Comparison of ENCODE assay signal across 16 cellular contexts in the genomic region with DNA sequence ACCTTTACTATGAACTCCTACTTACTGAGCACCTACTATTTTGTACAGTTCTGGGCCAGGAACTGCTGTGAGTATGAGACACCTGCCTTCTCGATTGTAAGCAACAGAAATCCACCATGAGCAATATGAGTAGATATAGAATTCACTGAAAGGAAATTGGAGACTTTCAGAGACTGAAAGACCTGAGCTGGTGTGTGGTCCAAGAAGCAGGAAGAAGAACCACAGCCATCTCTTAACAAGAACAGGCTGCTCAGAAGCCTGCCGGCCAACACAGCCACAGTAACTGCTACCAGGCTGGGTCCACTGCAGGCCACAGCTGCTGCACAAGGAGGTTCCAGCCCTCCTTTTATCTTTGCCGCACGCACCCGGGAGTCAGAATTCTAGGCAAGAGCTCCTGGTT. TPM values are rescaled to one million over a fixed set of nuclear protein-coding genes. Genes with fewer than 3 reads are reported as not detected.
DNase-seq lines count a peak whose midpoint lies in the region; ATAC-seq and TF ChIP-seq lines count a peak whose summit lies in the region.
"Had no signal": no experiment of that assay in that cellular context is flagged by ENCODE, and none has a peak within 500 bp of the region (broad histone marks: within the 10 kb centered on the region; RNA-seq: fewer than 3 reads in every experiment).

No MANE protein-coding gene starts in this region.

- H3K36me3 ChIP-seq in Caco-2 (ENCODE audit: control insufficient read depth, insufficient read depth, low read length) (no peaks in the 10 kb centered on the region), endodermal cell (ENCODE audit: control insufficient read depth, insufficient read depth, low read length) (no peaks in the 10 kb centered on the region), left ventricle myocardium inferior (no peaks in the 10 kb centered on the region)
- H3K36me3 ChIP-seq: BE2C, HAP-1 had no signal

- DNase-seq in activated CD8-positive, alpha-beta memory T cell treated with anti-CD3 and anti-CD28 coated beads, Interleukin-2, amount 10 ng/mL, durations not matched to agents 7 days and 5 days = no peak
- DNase-seq in activated CD8-positive, alpha-beta memory T cell treated with anti-CD3 and anti-CD28 coated beads, Interleukin-2, amount 50 U/mL, for 4 hours = no peak
- DNase-seq in Caco-2 (no peak), endodermal cell (peak; percentile 26), left ventricle myocardium inferior (no peak), epidermal melanocyte (ENCODE audit: insufficient read length, low spot score) (no peak)
- DNase-seq: BE2C; C1 segment of cervical spinal cord; CD4-positive, CD25-positive, alpha-beta regulatory T cell; DMS153; DMS79; GDM1; GM23248 had no signal

- intact Hi-C loops in Caco-2 (cut with micrococcal nuclease; ENCODE audit: unreplicated experiment) = no loop called here
- intact Hi-C loops in left ventricle myocardium inferior (cut with micrococcal nuclease) = no loop called here

- WGBS in endodermal cell (ENCODE audit: insufficient coverage in 1 of 2, insufficient read length in 1 of 2), 2 experiments = 89 to 94% methylated on average over 3 to 5 of the region's 5 CpGs

- H3K4me1 ChIP-seq in Caco-2 = peaks cover 38% of the 10 kb centered on the region
- no peaks in the 10 kb centered on the region for H3K4me1 ChIP-seq in endodermal cell (ENCODE audit: control insufficient read depth, insufficient read depth, low read length)
- H3K4me1 ChIP-seq in left ventricle myocardium inferior = no peaks in the 10 kb centered on the region
- H3K4me1 ChIP-seq: BE2C, HAP-1 had no signal

- H3K4me3 ChIP-seq in Caco-2 (ENCODE audit: low read depth, low read length) = no peak overlapping the region
- no peak overlapping the region for H3K4me3 ChIP-seq in endodermal cell (ENCODE audit: low read length)
- H3K4me3 ChIP-seq in left ventricle myocardium inferior = no peak overlapping the region
- H3K4me3 ChIP-seq: GM23248, HAP-1 had no signal

- H3K27me3 ChIP-seq in Caco-2 (replicated peaks; ENCODE audit: control insufficient read depth, insufficient read depth, low read length) (no peaks in the 10 kb centered on the region), endodermal cell (ENCODE audit: control insufficient read depth, insufficient read depth, low read length, poor library complexity, severe bottlenecking) (no peaks in the 10 kb centered on the region), left ventricle myocardium inferior (ENCODE audit: low read depth) (no peaks in the 10 kb centered on the region)
- H3K27me3 ChIP-seq: BE2C had no signal

- peaks cover 11% of the 10 kb centered on the region for H3K27me3 Mint-ChIP-seq in activated CD8-positive, alpha-beta memory T cell treated with anti-CD3 and anti-CD28 coated beads, Interleukin-2, amount 10 ng/mL, durations not matched to agents 7 days and 5 days
- H3K27me3 Mint-ChIP-seq in Caco-2 (ENCODE audit: insufficient read depth, unreplicated experiment) (no peaks in the 10 kb centered on the region), endodermal cell (ENCODE audit: insufficient read depth) (peaks cover 2% of the 10 kb centered on the region)

- H3K27ac ChIP-seq in VCaP (peak overlapping the region; percentile 77; the same call in 1 of the 2 replicates), endodermal cell (ENCODE audit: low read depth, low read length) (no peak overlapping the region), left ventricle myocardium inferior (replicated peaks) (no peak overlapping the region)
- H3K27ac ChIP-seq: GM23248 had no signal

- TF ChIP-seq CTCF in Caco-2 (IDR thresholded peaks at IDR 0.05; ENCODE audit: insufficient read depth in 1 of 2, low read depth in 1 of 2, low read length in 1 of 2, severe bottlenecking in 1 of 2, unreplicated experiment in 1 of 2) (no peak), VCaP (conservative IDR thresholded peaks at IDR 0.05) (no peak), endodermal cell (conservative IDR thresholded peaks at IDR 0.05) (no peak), left ventricle myocardium inferior (IDR thresholded peaks at IDR 0.05; ENCODE audit: borderline replicate concordance) (no peak)

- H3K36me3 Mint-ChIP-seq in activated CD8-positive, alpha-beta memory T cell treated with anti-CD3 and anti-CD28 coated beads, Interleukin-2, amount 10 ng/mL, durations not matched to agents 7 days and 5 days = no peaks in the 10 kb centered on the region
- peaks cover 9% of the 10 kb centered on the region for H3K36me3 Mint-ChIP-seq in Caco-2 (ENCODE audit: insufficient read depth, unreplicated experiment)
- H3K36me3 Mint-ChIP-seq in endodermal cell (ENCODE audit: low read depth) = no peaks in the 10 kb centered on the region
- H3K36me3 Mint-ChIP-seq: CD4-positive, CD25-positive, alpha-beta regulatory T cell had no signal

- no peak overlapping the region for H3K9ac ChIP-seq in endodermal cell (ENCODE audit: extremely low read depth, low read length, poor library complexity, severe bottlenecking)
- H3K9ac ChIP-seq: GM23248 had no signal

- peak; percentile 58 for ATAC-seq in activated CD8-positive, alpha-beta memory T cell treated with anti-CD3 and anti-CD28 coated beads, Interleukin-2, amount 10 ng/mL, durations not matched to agents 7 days and 5 days
- ATAC-seq: HepG2 had no signal

- H3K4me3 Mint-ChIP-seq in activated CD8-positive, alpha-beta memory T cell treated with anti-CD3 and anti-CD28 coated beads, Interleukin-2, amount 10 ng/mL, durations not matched to agents 7 days and 5 days = no peak overlapping the region
- H3K4me3 Mint-ChIP-seq in Caco-2 (ENCODE audit: unreplicated experiment) (no peak overlapping the region), endodermal cell (no peak overlapping the region)
- H3K4me3 Mint-ChIP-seq: CD4-positive, CD25-positive, alpha-beta regulatory T cell had no signal

- peaks cover 9% of the 10 kb centered on the region for H3K4me1 Mint-ChIP-seq in activated CD8-positive, alpha-beta memory T cell treated with anti-CD3 and anti-CD28 coated beads, Interleukin-2, amount 10 ng/mL, durations not matched to agents 7 days and 5 days
- peaks cover 24% of the 10 kb centered on the region for H3K4me1 Mint-ChIP-seq in Caco-2 (ENCODE audit: low read depth, unreplicated experiment)
- H3K4me1 Mint-ChIP-seq in endodermal cell = no peaks in the 10 kb centered on the region

- H3K9me3 Mint-ChIP-seq in activated CD8-positive, alpha-beta memory T cell treated with anti-CD3 and anti-CD28 coated beads, Interleukin-2, amount 10 ng/mL, durations not matched to agents 7 days and 5 days (ENCODE audit: low read depth) = no peaks in the 10 kb centered on the region
- H3K9me3 Mint-ChIP-seq in Caco-2 (ENCODE audit: unreplicated experiment) (peaks cover 11% of the 10 kb centered on the region), endodermal cell (no peaks in the 10 kb centered on the region)

- no peaks in the 10 kb centered on the region; the same call in 1 of the 2 replicates for H3K9me3 ChIP-seq in Caco-2
- H3K9me3 ChIP-seq in endodermal cell (ENCODE audit: control insufficient read depth, low read length) = no peaks in the 10 kb centered on the region
- no peaks in the 10 kb centered on the region for H3K9me3 ChIP-seq in left ventricle myocardium inferior (replicated peaks)
- H3K9me3 ChIP-seq: BE2C, HAP-1 had no signal

- POLR2A ChIA-PET in Caco-2 (lab: Charles Lee) = interaction anchor here (0.9 kb wide), 1 partner anchor 22 kb away, joined by 4 read pairs; no protein-coding TSS in a partner anchor

- BruUV-seq in Caco-2 (replicated peaks; lab: Mats Ljungman, UMichigan) = no TSS peak

- CTCF ChIA-PET in activated CD8-positive, alpha-beta memory T cell treated with anti-CD3 and anti-CD28 coated beads, Interleukin-2, amount 10 ng/mL, durations not matched to agents 7 days and 5 days (lab: Charles Lee) = interaction anchor here (0.7 to 2.0 kb wide), 2 partner anchors 10 to 35 kb away, joined by 3 to 5 read pairs; no protein-coding TSS in a partner anchor
- CTCF ChIA-PET in Caco-2 (lab: Charles Lee) = no interaction called here

- no peak overlapping the region for H3K27ac Mint-ChIP-seq in activated CD8-positive, alpha-beta memory T cell treated with anti-CD3 and anti-CD28 coated beads, Interleukin-2, amount 10 ng/mL, durations not matched to agents 7 days and 5 days
- peak overlapping the region; percentile 93 for H3K27ac Mint-ChIP-seq in Caco-2 (ENCODE audit: unreplicated experiment)
- no peak overlapping the region for H3K27ac Mint-ChIP-seq in endodermal cell
- H3K27ac Mint-ChIP-seq: CD4-positive, CD25-positive, alpha-beta regulatory T cell had no signal

RNA-seq across cellular contexts. Expression of gene ACSL1, which starts 10.8 kb away (rescaled TPM):
- total RNA-seq in activated CD8-positive, alpha-beta memory T cell treated with anti-CD3 and anti-CD28 coated beads, Interleukin-2, amount 10 ng/mL, durations not matched to agents 7 days and 5 days = 10 to 100 TPM; 13.8 to 26.0 TPM
- total RNA-seq in Caco-2 (2022) (76.3 and 100 TPM in 2 replicates), endodermal cell (1 to 10 TPM; 3.8 to 5.2 TPM), left ventricle myocardium inferior (316 TPM)
- polyA plus RNA-seq in endodermal cell (2013, experiment 1 of 2) = 14.2 TPM
- 16.0 TPM for polyA plus RNA-seq in endodermal cell (2013, experiment 2 of 2)
